In genomic region chr16:11667824-11668589, GRCh38 we compare ENCODE assay signal across 8 cellular contexts. TPM values are rescaled to one million over a fixed set of nuclear protein-coding genes. Genes with fewer than 3 reads are reported as not detected.
DNase-seq lines count a peak whose midpoint lies in the region; ATAC-seq and TF ChIP-seq lines count a peak whose summit lies in the region.

Gene SNN (plus strand): TSS chr16:11668455. CDS start chr16:11676060, 7,605 bp downstream.

- no peaks in the 10 kb centered on the region for H3K36me3 ChIP-seq in aorta (ENCODE audit: control insufficient read depth in 1 of 2, insufficient read depth in 2 of 2, low read length in 1 of 2)

- H3K9me3 ChIP-seq in aorta (ENCODE audit: control insufficient read depth, low read length), result no peaks in the 10 kb centered on the region

- peak; percentile 90 for ATAC-seq in aorta (ENCODE audit: low FRiP score)

- peaks cover 0 to 2% of the 10 kb centered on the region in 2 donors for H3K4me1 ChIP-seq in aorta (ENCODE audit: control insufficient read depth in 1 of 2, insufficient read depth in 2 of 2, low read length in 2 of 2)

- in situ Hi-C loops in astrocyte of the cerebellum (cut with HindIII; ENCODE audit: low sequenced_read_pairs), result no loop called here

- DNase-seq in GM03348 (ENCODE audit: low spot score), result peak; percentile 100
- DNase-seq in HFF-Myc (ENCODE audit: extremely low read depth, low read depth), result no peak
- peak; percentile 62 for DNase-seq in NCI-H1105 treated with DMSO at 0.1 percent for 48 hours (lab: John Stamatoyannopoulos, UW)
- DNase-seq in T1000 (lab: John Stamatoyannopoulos, UW), result peak; percentile 67
- DNase-seq in astrocyte of the cerebellum (ENCODE audit: low read depth), result peak; percentile 44
- DNase-seq in hippocampal formation (lab: John Stamatoyannopoulos, UW), result peak; percentile 65 to 84
- no peak for DNase-seq in retinal pigment epithelial cell (ENCODE audit: low read depth)
- peak; percentile 92 to 95 for DNase-seq in aorta

- 5 to 6% methylated on average over 59 to 90 of the region's 90 CpGs for WGBS in aorta, 2 donors

- H3K27ac ChIP-seq in aorta (ENCODE audit: low read depth in 1 of 2, low read length in 2 of 2), result peak within 1 kb of the TSS in 1 of 2 donors; percentile 54

- H3K4me3 ChIP-seq in HFF-Myc (replicated peaks; ENCODE audit: low read depth, low read length) (peak within 1 kb of the TSS; percentile 58), astrocyte of the cerebellum (ENCODE audit: low read depth, low read length) (peak within 1 kb of the TSS; percentile 77), retinal pigment epithelial cell (ENCODE audit: low read length) (peak within 1 kb of the TSS; percentile 67), aorta (ENCODE audit: low read length in 2 of 2) (peak within 1 kb of the TSS; percentile 83 to 84)

- intact Hi-C loops in aorta (cut with DNase I), result no loop called here

- TF ChIP-seq CTCF in HFF-Myc (IDR thresholded peaks at IDR 0.05; ENCODE audit: low read depth, low read length, missing control alignments) (no peak), astrocyte of the cerebellum (IDR thresholded peaks at IDR 0.05; ENCODE audit: low read depth, low read length, missing control alignments) (no peak), retinal pigment epithelial cell (conservative IDR thresholded peaks at IDR 0.05; ENCODE audit: low read depth, low read length) (no peak)

- no peaks in the 10 kb centered on the region for H3K27me3 ChIP-seq in aorta (ENCODE audit: control insufficient read depth in 1 of 2, insufficient read depth in 2 of 2, low read length in 1 of 2)

RNA-seq across cellular contexts. Expression of gene SNN, which starts in this region (rescaled TPM):
- total RNA-seq in aorta, result 10 to 100 TPM; 15.1 to 15.9 TPM
- polyA plus RNA-seq in aorta, result 10 to 100 TPM; 13.0 to 15.5 TPM

Comparison
In these comparisons a context has a peak if more than half of its experiments do, and no peak if none do; other contexts are left out.
1. DNase-seq: peak in GM03348 (single experiment), NCI-H1105 treated with DMSO at 0.1 percent for 48 hours (single experiment), T1000 (single experiment), astrocyte of the cerebellum (single experiment), hippocampal formation (2 of 2) and aorta (2 of 2); none in HFF-Myc (single experiment) and retinal pigment epithelial cell (single experiment).
2. Peak in every context shown above with its lines, with median percentiles within 50 percentile points of each other: H3K4me3 ChIP-seq.